ENCODE assay signal across 24 cellular contexts in genomic region chr16:50535506-50536257, GRCh38. TPM values are rescaled to one million over a fixed set of nuclear protein-coding genes. Genes with fewer than 3 reads are reported as not detected.
DNase-seq lines count a peak whose midpoint lies in the region; ATAC-seq and TF ChIP-seq lines count a peak whose summit lies in the region.
"Had no signal": no experiment of that assay in that cellular context is flagged by ENCODE, and none has a peak within 500 bp of the region (broad histone marks: within the 10 kb centered on the region; RNA-seq: fewer than 3 reads in every experiment).

No MANE protein-coding gene starts in this region.

- H3K36me3 ChIP-seq in H7 (replicated peaks; ENCODE audit: control insufficient read depth, insufficient read depth, low read length) = no peaks in the 10 kb centered on the region

- no peak for TF ChIP-seq CTCF in coronary artery (IDR thresholded peaks at IDR 0.05)

- DNase-seq in H7 (peak; percentile 13), coronary artery (ENCODE audit: low spot score) (peak; percentile 68), left lobe of liver (ENCODE audit: low spot score) (peak; percentile 28), sciatic nerve (ENCODE audit: low spot score) (peak; percentile 54), DMS79 treated with DMSO at 0.1 percent for 48 hours (lab: John Stamatoyannopoulos, UW) (no peak)
- DNase-seq: Caco-2, EL, GDM1, Karpas-422, NCI-H1092 treated with DMSO at 0.1 percent for 48 hours, NCI-H1436, NCI-H187, NCI-H2081 treated with DMSO at 0.1 percent for 48 hours, NCI-H2171, NCI-H226, NCI-H510A, NCI-H69, RPMI8226, SHP77 had no signal

- H3K4me3 ChIP-seq in H7 (ENCODE audit: insufficient read depth, low read depth, low read length) (no peak overlapping the region), coronary artery (no peak overlapping the region)
- H3K4me3 ChIP-seq: GM12878 had no signal

- intact Hi-C loops in sciatic nerve (cut with DNase I) = no loop called here

- ATAC-seq in left lobe of liver (no peak), sciatic nerve (no peak), GM18498 (IDR thresholded peaks at IDR 0.05; ENCODE audit: unreplicated experiment) (no peak), HG03095 (IDR thresholded peaks at IDR 0.05; ENCODE audit: unreplicated experiment) (no peak)
- ATAC-seq: CD8-positive, alpha-beta T cell; GM12878 had no signal

- H3K27ac ChIP-seq in coronary artery = no peak overlapping the region
- H3K27ac ChIP-seq: C4-2B had no signal

- no peaks in the 10 kb centered on the region for H3K27me3 ChIP-seq in H7 (ENCODE audit: control insufficient read depth, insufficient read depth, low read length)

RNA-seq across cellular contexts. Expression of gene NKD1, which starts 12.5 kb away (rescaled TPM):
- total RNA-seq in H7 (2014; rRNA removed; shearing (Covaris generic)) = 1.1 and 1.2 TPM in 2 replicates
- total RNA-seq in left lobe of liver (3.9 TPM), sciatic nerve (37.0 TPM)
